Comparison of ENCODE assay signal across 15 cellular contexts in genomic region chr7:99210265-99210970, GRCh38. TPM values are rescaled to one million over a fixed set of nuclear protein-coding genes. Genes with fewer than 3 reads are reported as not detected.
DNase-seq lines count a peak whose midpoint lies in the region; ATAC-seq and TF ChIP-seq lines count a peak whose summit lies in the region.
"Had no signal": no experiment of that assay in that cellular context is flagged by ENCODE, and none has a peak within 500 bp of the region (broad histone marks: within the 10 kb centered on the region; RNA-seq: fewer than 3 reads in every experiment).

No MANE protein-coding gene starts in this region.

- H3K14ac ChIP-seq in trophoblast cell (ENCODE audit: low read length), result no peak overlapping the region

- no peak overlapping the region for H3K9ac ChIP-seq in trophoblast cell (ENCODE audit: low read length)
- H3K9ac ChIP-seq: KMS-11 had no signal

- no peak overlapping the region for H3K4me2 ChIP-seq in trophoblast cell (ENCODE audit: low read length)
- H3K4me2 ChIP-seq: KMS-11 had no signal

- WGBS in esophagus, 2 donors, result 42 to 49% methylated on average over 3 of the region's 3 CpGs
- no CpG with 5 or more reads among the region's 3 CpGs for WGBS in trophoblast cell (ENCODE audit: extremely low coverage, insufficient coverage, insufficient read length)

- peaks cover 0 to 3% of the 10 kb centered on the region in 2 donors for H3K4me1 ChIP-seq in esophagus (ENCODE audit: control insufficient read depth in 2 of 2, insufficient read depth in 2 of 2, low read length in 1 of 2)
- H3K4me1 ChIP-seq in trophoblast cell (ENCODE audit: control insufficient read depth in 1 of 2, insufficient read depth in 2 of 2, low read length in 2 of 2), result peaks cover 0 to 3% of the 10 kb centered on the region in 2 experiments
- no peaks in the 10 kb centered on the region for H3K4me1 ChIP-seq in ascending aorta

- no peaks in the 10 kb centered on the region for H3K79me2 ChIP-seq in trophoblast cell (ENCODE audit: control insufficient read depth, insufficient read depth, low read length, poor library complexity)

- no peaks in the 10 kb centered on the region for H3K27me3 ChIP-seq in esophagus (ENCODE audit: control insufficient read depth in 1 of 2, insufficient read depth in 2 of 2, low read length in 2 of 2)
- H3K27me3 ChIP-seq in trophoblast cell (ENCODE audit: insufficient read depth, low read length), result no peaks in the 10 kb centered on the region
- no peaks in the 10 kb centered on the region for H3K27me3 ChIP-seq in ascending aorta

- H4K91ac ChIP-seq in trophoblast cell (ENCODE audit: low read depth, low read length), result no peak overlapping the region

- no peak overlapping the region for H2AK5ac ChIP-seq in trophoblast cell (ENCODE audit: low read length)

- ATAC-seq in GM21786 (IDR thresholded peaks at IDR 0.05; ENCODE audit: unreplicated experiment), result no peak
- ATAC-seq in HG03571 (IDR thresholded peaks at IDR 0.05; ENCODE audit: unreplicated experiment), result no peak
- ATAC-seq: natural killer cell treated with Interleukin-12 subunit alpha and Interleukin-12 subunit beta and Interleukin-15 and Interleukin-18, amount 100 ng/mL, for 72 hours had no signal

- H3K4me3 ChIP-seq in GM12865 (ENCODE audit: low read depth, low read length), result no peak overlapping the region
- no peak overlapping the region for H3K4me3 ChIP-seq in esophagus (ENCODE audit: low read depth in 1 of 2, low read length in 2 of 2)
- H3K4me3 ChIP-seq in trophoblast cell (ENCODE audit: low read depth, low read length), result no peak overlapping the region
- H3K4me3 ChIP-seq in ascending aorta, result no peak overlapping the region

- H3K36me3 ChIP-seq in esophagus (ENCODE audit: control insufficient read depth in 2 of 2, insufficient read depth in 2 of 2, low read length in 1 of 2) (no peaks in the 10 kb centered on the region), trophoblast cell (ENCODE audit: control insufficient read depth in 1 of 2, insufficient read depth in 2 of 2, low read length in 2 of 2) (no peaks in the 10 kb centered on the region), ascending aorta (no peaks in the 10 kb centered on the region)

- H3K4ac ChIP-seq in trophoblast cell (ENCODE audit: low read depth, low read length), result no peak overlapping the region

- H3K18ac ChIP-seq in trophoblast cell (ENCODE audit: low read length), result no peak overlapping the region

- no peak overlapping the region for H4K8ac ChIP-seq in trophoblast cell (ENCODE audit: low read depth, low read length)

- H2BK12ac ChIP-seq in trophoblast cell (ENCODE audit: low read length), result no peak overlapping the region

- intact Hi-C loops in ascending aorta (cut with DNase I), result no loop called here

- no peak overlapping the region for H2BK5ac ChIP-seq in trophoblast cell (ENCODE audit: low read depth, low read length, poor library complexity)

- no peaks in the 10 kb centered on the region for H3K79me1 ChIP-seq in trophoblast cell (ENCODE audit: low read length)

- no peak overlapping the region for H4K12ac ChIP-seq in trophoblast cell (ENCODE audit: low read depth, low read length)

- H3K9me3 ChIP-seq in esophagus (ENCODE audit: control insufficient read depth in 2 of 2, insufficient read depth in 1 of 2, low read depth in 1 of 2, low read length in 1 of 2) (no peaks in the 10 kb centered on the region), trophoblast cell (ENCODE audit: insufficient read depth, low read depth, low read length) (no peaks in the 10 kb centered on the region), ascending aorta (no peaks in the 10 kb centered on the region)

- H3K27ac ChIP-seq in esophagus (ENCODE audit: low read depth in 2 of 2, low read length in 1 of 2) (peak overlapping the region; percentile 75 to 85), trophoblast cell (ENCODE audit: low read depth, low read length) (no peak overlapping the region), ascending aorta (no peak overlapping the region)
- H3K27ac ChIP-seq: KMS-11 had no signal

- H3K23ac ChIP-seq in trophoblast cell (ENCODE audit: low read length), result no peak overlapping the region

- peak; percentile 21 for DNase-seq in GM12865 (ENCODE audit: low read depth)
- DNase-seq in NOMO-1 treated with dmso at 0.1 percent for 144 hours (lab: John Stamatoyannopoulos, UW; ENCODE audit: unreplicated experiment), result peak; percentile 80
- peak; percentile 39 to 84 for DNase-seq in trophoblast cell
- no peak for DNase-seq in Ammon's horn (ENCODE audit: low spot score)
- no peak for DNase-seq in ascending aorta (ENCODE audit: low spot score in 2 of 2)
- DNase-seq: activated B cell treated with CpG ODN at 0.5 μM for 24 hours; central memory CD4-positive, alpha-beta T cell; H7; SHP77 treated with DMSO at 0.1 percent for 48 hours; stimulated activated CD4-positive, alpha-beta T cell treated with anti-CD3 and anti-CD28 coated beads, Interleukin-15, amount 100 ng/mL, for 24 hours had no signal

- TF ChIP-seq CTCF in GM12865 (IDR thresholded peaks at IDR 0.05; ENCODE audit: insufficient read depth, low read depth, low read length, missing control alignments), result no peak
- TF ChIP-seq CTCF in ascending aorta (IDR thresholded peaks at IDR 0.05), result no peak

- H2AFZ ChIP-seq in trophoblast cell (ENCODE audit: insufficient read depth, low read length, poor library complexity), result no peak overlapping the region

- no peak overlapping the region for H2BK120ac ChIP-seq in trophoblast cell (ENCODE audit: insufficient read depth, low read length, poor library complexity)

RNA-seq across cellular contexts. Expression of gene KPNA7, which starts 2.5 kb away (rescaled TPM):
- under 1 TPM; 0.39 to 0.81 TPM for polyA plus RNA-seq in esophagus
- polyA plus RNA-seq in trophoblast cell (2013), result not detected in 2 replicates
- total RNA-seq in ascending aorta, result not detected
- total RNA-seq: activated B cell treated with CpG ODN at 0.5 μM for 24 hours; H7; natural killer cell treated with Interleukin-12 subunit alpha and Interleukin-12 subunit beta and Interleukin-15 and Interleukin-18, amount 100 ng/mL, for 72 hours had no signal

Comparison
In these comparisons a context has a peak if more than half of its experiments do, and no peak if none do; other contexts are left out.
1. DNase-seq: peak in GM12865 (single experiment), NOMO-1 treated with dmso at 0.1 percent for 144 hours (single experiment) and trophoblast cell (2 of 2); none in Ammon's horn (single experiment) and ascending aorta (0 of 2).
2. H3K27ac ChIP-seq: peak in esophagus (2 of 2); none in trophoblast cell (single experiment) and ascending aorta (0 of 2).